ENCODE assay signal across 29 cellular contexts in genomic region chr2:134341476-134341875, GRCh38.
"Had no signal": no experiment of that assay in that cellular context is flagged by ENCODE, and none has a peak within 500 bp of the region (broad histone marks: within the 10 kb centered on the region; RNA-seq: fewer than 3 reads in every experiment).

No MANE protein-coding gene starts in this region.

- FAIRE-seq: TTC549, urothelium cell line had no signal

- H3K27ac Mint-ChIP-seq: activated CD4-positive, alpha-beta memory T cell treated with anti-CD3 and anti-CD28 coated beads for 36 hours; activated CD4-positive, alpha-beta T cell treated with anti-CD3 and anti-CD28 coated beads, Interleukin-2, amount 10 ng/mL, durations not matched to agents 24 days and 14 days; activated naive CD4-positive, alpha-beta T cell treated with anti-CD3 and anti-CD28 coated beads, Interleukin-2, amount 10 ng/mL, durations not matched to agents 7 days and 5 days; activated naive CD8-positive, alpha-beta T cell treated with anti-CD3 and anti-CD28 coated beads, Interleukin-2, amount 10 ng/mL, durations not matched to agents 7 days and 5 days; endodermal cell; stimulated activated naive CD8-positive, alpha-beta T cell treated with anti-CD3 and anti-CD28 coated beads, Interleukin-15, Interleukin-2, amounts not matched to agents 100 ng/mL and 50 ng/mL, for 24 hours had no signal

- H3K4me1 Mint-ChIP-seq: activated naive CD4-positive, alpha-beta T cell treated with anti-CD3 and anti-CD28 coated beads, Interleukin-2, amount 10 ng/mL, durations not matched to agents 7 days and 5 days; endodermal cell had no signal

- H3K9me3 ChIP-seq: ascending aorta, esophagus squamous epithelium, heart right ventricle, thoracic aorta had no signal

- ATAC-seq: heart right ventricle; left ventricle myocardium superior; naive thymus-derived CD8-positive, alpha-beta T cell; sciatic nerve had no signal

- H3K36me3 ChIP-seq: ascending aorta, thoracic aorta had no signal

- H3K9me3 Mint-ChIP-seq: activated CD4-positive, alpha-beta memory T cell treated with anti-CD3 and anti-CD28 coated beads for 36 hours; activated naive CD4-positive, alpha-beta T cell treated with anti-CD3 and anti-CD28 coated beads, Interleukin-2, amount 10 ng/mL, durations not matched to agents 7 days and 5 days; brain; endodermal cell; naive thymus-derived CD8-positive, alpha-beta T cell; stimulated activated naive CD8-positive, alpha-beta T cell treated with anti-CD3 and anti-CD28 coated beads, Interleukin-15, Interleukin-2, amounts not matched to agents 100 ng/mL and 50 ng/mL, for 24 hours had no signal

- H3K4me1 ChIP-seq: ascending aorta, esophagus squamous epithelium had no signal

- H3K4me3 ChIP-seq: ascending aorta, cardiac muscle cell, coronary artery, esophagus squamous epithelium, heart right ventricle, skin epidermis, thoracic aorta had no signal

- H3K27ac ChIP-seq: ascending aorta, cardiac muscle cell, coronary artery, epithelial cell of prostate, esophagus squamous epithelium, heart right ventricle, skin epidermis, thoracic aorta had no signal

- DNase-seq: activated CD4-positive, alpha-beta memory T cell treated with anti-CD3 and anti-CD28 coated beads for 36 hours; activated CD4-positive, alpha-beta T cell treated with anti-CD3 and anti-CD28 coated beads, Interleukin-2, amount 10 ng/mL, durations not matched to agents 24 days and 14 days; activated CD4-positive, CD25-positive, alpha-beta regulatory T cell treated with anti-CD3 and anti-CD28 coated beads, Interleukin-2, amount 50 U/mL, for 72 hours; activated CD8-positive, alpha-beta memory T cell treated with anti-CD3 and anti-CD28 coated beads, Interleukin-2, amount 50 U/mL, for 4 hours; activated gamma-delta T cell; activated naive CD4-positive, alpha-beta T cell treated with anti-CD3 and anti-CD28 coated beads, Interleukin-2, amount 10 ng/mL, durations not matched to agents 7 days and 5 days; activated naive CD8-positive, alpha-beta T cell treated with anti-CD3 and anti-CD28 coated beads, Interleukin-2, amount 10 ng/mL, durations not matched to agents 7 days and 5 days; activated T-cell treated with anti-CD3 and anti-CD28 coated beads, Interleukin-2, amount 50 U/mL, for 1 hour; endodermal cell; esophagus squamous epithelium; foreskin melanocyte; heart right ventricle; left ventricle myocardium superior; midbrain; naive thymus-derived CD8-positive, alpha-beta T cell; stimulated activated CD4-positive, alpha-beta T cell treated with anti-CD3 and anti-CD28 coated beads, Interleukin-12 subunit alpha, Interleukin-12 subunit beta, amount 100 ng/mL, for 4 hours; stimulated activated CD4-positive, alpha-beta T cell treated with anti-CD3 and anti-CD28 coated beads, Interleukin-4, amount 100 ng/mL, for 1 hour; trophoblast cell had no signal

- H3K27me3 ChIP-seq: ascending aorta, cardiac muscle cell, esophagus squamous epithelium, heart right ventricle had no signal

- H3K27me3 Mint-ChIP-seq: activated CD4-positive, alpha-beta memory T cell treated with anti-CD3 and anti-CD28 coated beads for 36 hours; activated CD4-positive, alpha-beta T cell treated with anti-CD3 and anti-CD28 coated beads, Interleukin-2, amount 10 ng/mL, durations not matched to agents 24 days and 14 days; activated naive CD4-positive, alpha-beta T cell treated with anti-CD3 and anti-CD28 coated beads, Interleukin-2, amount 10 ng/mL, durations not matched to agents 7 days and 5 days; activated naive CD8-positive, alpha-beta T cell treated with anti-CD3 and anti-CD28 coated beads, Interleukin-2, amount 10 ng/mL, durations not matched to agents 7 days and 5 days; brain; naive thymus-derived CD8-positive, alpha-beta T cell; stimulated activated naive CD8-positive, alpha-beta T cell treated with anti-CD3 and anti-CD28 coated beads, Interleukin-15, Interleukin-2, amounts not matched to agents 100 ng/mL and 50 ng/mL, for 24 hours had no signal

- H3K4me3 Mint-ChIP-seq: activated CD4-positive, alpha-beta memory T cell treated with anti-CD3 and anti-CD28 coated beads for 36 hours; activated CD4-positive, alpha-beta T cell treated with anti-CD3 and anti-CD28 coated beads, Interleukin-2, amount 10 ng/mL, durations not matched to agents 24 days and 14 days; activated naive CD4-positive, alpha-beta T cell treated with anti-CD3 and anti-CD28 coated beads, Interleukin-2, amount 10 ng/mL, durations not matched to agents 7 days and 5 days; activated naive CD8-positive, alpha-beta T cell treated with anti-CD3 and anti-CD28 coated beads, Interleukin-2, amount 10 ng/mL, durations not matched to agents 7 days and 5 days; brain; endodermal cell; naive thymus-derived CD8-positive, alpha-beta T cell; stimulated activated naive CD8-positive, alpha-beta T cell treated with anti-CD3 and anti-CD28 coated beads, Interleukin-15, Interleukin-2, amounts not matched to agents 100 ng/mL and 50 ng/mL, for 24 hours had no signal
